In the genomic region with DNA sequence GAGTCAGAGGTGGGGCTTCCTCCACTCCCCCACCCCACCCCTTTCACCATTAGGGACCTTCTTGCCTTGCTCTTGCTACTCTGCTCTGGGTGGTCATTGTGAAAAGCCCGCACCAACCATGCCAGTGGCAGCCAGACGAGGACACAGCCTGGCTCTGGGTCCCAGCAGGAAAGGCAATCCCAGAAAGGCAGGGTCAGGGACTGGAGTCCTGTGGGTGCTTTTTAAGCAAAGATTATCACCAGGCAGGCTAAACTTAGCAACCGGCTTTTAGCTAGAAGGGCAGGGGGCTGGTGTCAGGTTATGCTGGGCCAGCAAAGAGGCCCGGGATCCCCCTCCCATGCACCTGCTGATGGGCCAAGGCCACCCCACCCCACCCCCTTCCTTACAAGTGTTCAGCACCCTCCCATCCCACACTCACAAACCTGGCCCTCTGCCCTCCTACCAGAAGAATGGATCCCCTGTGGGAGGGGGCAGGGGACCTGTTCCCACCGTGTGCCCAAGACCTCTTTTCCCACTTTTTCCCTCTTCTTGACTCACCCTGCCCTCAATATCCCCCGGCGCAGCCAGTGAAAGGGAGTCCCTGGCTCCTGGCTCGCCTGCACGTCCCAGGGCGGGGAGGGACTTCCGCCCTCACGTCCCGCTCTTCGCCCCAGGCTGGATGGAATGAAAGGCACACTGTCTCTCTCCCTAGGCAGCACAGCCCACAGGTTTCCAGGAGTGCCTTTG, we compare ENCODE assay signal across 8 cellular contexts. TPM values are rescaled to one million over a fixed set of nuclear protein-coding genes. Genes with fewer than 3 reads are reported as not detected.
DNase-seq lines count a peak whose midpoint lies in the region; ATAC-seq, FAIRE-seq and TF ChIP-seq lines count a peak whose summit lies in the region.

No MANE protein-coding gene starts in this region.

- peak overlapping the region; percentile 94 for H3K4me3 Mint-ChIP-seq in activated naive CD4-positive, alpha-beta T cell treated with anti-CD3 and anti-CD28 coated beads for 36 hours
- peak overlapping the region; percentile 93 for H3K4me3 Mint-ChIP-seq in nephron progenitor cell

- peak overlapping the region; percentile 99 for H3K27ac Mint-ChIP-seq in activated naive CD4-positive, alpha-beta T cell treated with anti-CD3 and anti-CD28 coated beads for 36 hours
- peak overlapping the region; percentile 96 for H3K27ac Mint-ChIP-seq in nephron progenitor cell

- CTCF ChIA-PET in activated naive CD4-positive, alpha-beta T cell treated with anti-CD3 and anti-CD28 coated beads for 36 hours (lab: Charles Lee), result interaction anchor here (1.2 to 2.0 kb wide), 4 partner anchors 37 to 110 kb away, joined by 3 to 7 read pairs (median 6); no protein-coding TSS in a partner anchor

- peaks cover 36% of the 10 kb centered on the region for H3K4me1 Mint-ChIP-seq in activated naive CD4-positive, alpha-beta T cell treated with anti-CD3 and anti-CD28 coated beads for 36 hours (ENCODE audit: low read depth)
- peaks cover 63% of the 10 kb centered on the region for H3K4me1 Mint-ChIP-seq in nephron progenitor cell

- H3K9me3 ChIP-seq in vagina, result no peaks in the 10 kb centered on the region

- DNase-seq in ACHN, result peak; percentile 85
- DNase-seq in NCI-H446 treated with DMSO at 0.1 percent for 48 hours (lab: John Stamatoyannopoulos, UW), result peak; percentile 39
- DNase-seq in activated naive CD4-positive, alpha-beta T cell treated with anti-CD3 and anti-CD28 coated beads for 36 hours, result peak; percentile 53
- DNase-seq in frontal cortex (ENCODE audit: low spot score in 2 of 2), result peak; percentile 60 to 67
- DNase-seq in nephron progenitor cell, result peak; percentile 36
- no peak for DNase-seq in vagina (ENCODE audit: extremely low spot score in 2 of 2)

- intact Hi-C loops in activated naive CD4-positive, alpha-beta T cell treated with anti-CD3 and anti-CD28 coated beads for 36 hours (cut with micrococcal nuclease), result loop anchor here (1.0 to 5.0 kb wide), 5 partner anchors 35 to 419 kb away; partner anchors contain the start of genes CHD4, NOP2, PTPN6 and TAPBPL
- intact Hi-C loops in vagina (cut with DNase I), result loop anchor here (5.0 kb wide), 2 partner anchors 41 to 196 kb away; partner anchors contain the start of genes MRPL51 and NCAPD2

- H3K27me3 Mint-ChIP-seq in activated naive CD4-positive, alpha-beta T cell treated with anti-CD3 and anti-CD28 coated beads for 36 hours (ENCODE audit: low read depth), result no peaks in the 10 kb centered on the region
- H3K27me3 Mint-ChIP-seq in nephron progenitor cell (ENCODE audit: low read depth, poor library complexity), result peaks cover 3% of the 10 kb centered on the region

- TF ChIP-seq POLR2A in vagina (IDR thresholded peaks at IDR 0.05), result no peak

- peak; percentile 11 for ATAC-seq in HG03045 (IDR thresholded peaks at IDR 0.05; ENCODE audit: unreplicated experiment)

- H3K27me3 ChIP-seq in vagina, result no peaks in the 10 kb centered on the region

- FAIRE-seq in frontal cortex (lab: Jason Lieb, UNC), result no peak

- H3K36me3 ChIP-seq in vagina, result peaks cover 2 to 56% of the 10 kb centered on the region in 2 donors

- in situ Hi-C loops in ACHN (cut with HindIII; ENCODE audit: low pct_ligation_motif_present, low pct_unique_long_range_greater_than_20kb, low sequenced_read_pairs), result no loop called here

- H3K4me3 ChIP-seq in GM12875 (ENCODE audit: low read depth, low read length) (peak overlapping the region; percentile 93), vagina (peak overlapping the region; percentile 65 to 96)

- TF ChIP-seq CTCF in GM12875 (IDR thresholded peaks at IDR 0.05; ENCODE audit: borderline replicate concordance, insufficient read depth, low read depth, low read length) (no peak), nephron progenitor cell (IDR thresholded peaks at IDR 0.05) (no peak), vagina (IDR thresholded peaks at IDR 0.05) (no peak)

- H3K9me3 Mint-ChIP-seq in activated naive CD4-positive, alpha-beta T cell treated with anti-CD3 and anti-CD28 coated beads for 36 hours, result no peaks in the 10 kb centered on the region
- no peaks in the 10 kb centered on the region for H3K9me3 Mint-ChIP-seq in nephron progenitor cell

- H3K27ac ChIP-seq in vagina, result peak overlapping the region; percentile 87

- peaks cover 78% of the 10 kb centered on the region for H3K36me3 Mint-ChIP-seq in activated naive CD4-positive, alpha-beta T cell treated with anti-CD3 and anti-CD28 coated beads for 36 hours (ENCODE audit: low read depth)
- H3K36me3 Mint-ChIP-seq in nephron progenitor cell (ENCODE audit: low read depth), result peaks cover 54% of the 10 kb centered on the region

- peaks cover 49% of the 10 kb centered on the region for H3K4me1 ChIP-seq in vagina

RNA-seq across cellular contexts. Expression of gene GAPDH, which starts 1.2 kb away (rescaled TPM):
- total RNA-seq in activated naive CD4-positive, alpha-beta T cell treated with anti-CD3 and anti-CD28 coated beads for 36 hours, result 1,000 to 10,000 TPM; 6,537 to 6,787 TPM
- total RNA-seq in frontal cortex, result 1,793 TPM
- total RNA-seq in vagina, result 2,297 TPM

RNA-seq across cellular contexts. Expression of gene IFFO1, which starts 22.8 kb away (rescaled TPM):
- total RNA-seq in activated naive CD4-positive, alpha-beta T cell treated with anti-CD3 and anti-CD28 coated beads for 36 hours, result 1 to 10 TPM; 8.0 to 9.0 TPM
- 4.9 TPM for total RNA-seq in frontal cortex
- total RNA-seq in vagina, result 21.1 TPM

RNA-seq across cellular contexts. Expression of gene NOP2, which starts 35.0 kb away (rescaled TPM):
- 10 to 100 TPM; 61.3 to 62.9 TPM for total RNA-seq in activated naive CD4-positive, alpha-beta T cell treated with anti-CD3 and anti-CD28 coated beads for 36 hours
- 9.4 TPM for total RNA-seq in frontal cortex
- total RNA-seq in vagina, result 43.0 TPM

RNA-seq across cellular contexts. Expression of gene NCAPD2, which starts 39.2 kb away (rescaled TPM):
- 100 to 1,000 TPM; 252 to 261 TPM for total RNA-seq in activated naive CD4-positive, alpha-beta T cell treated with anti-CD3 and anti-CD28 coated beads for 36 hours
- total RNA-seq in frontal cortex (9.4 TPM), vagina (25.5 TPM)

RNA-seq across cellular contexts. Expression of gene MRPL51, which starts 40.0 kb away (rescaled TPM):
- total RNA-seq in activated naive CD4-positive, alpha-beta T cell treated with anti-CD3 and anti-CD28 coated beads for 36 hours, result 100 to 1,000 TPM; 273 to 278 TPM
- total RNA-seq in frontal cortex (27.3 TPM), vagina (23.1 TPM)

Comparison
In these comparisons a context has a peak if more than half of its experiments do, and no peak if none do; other contexts are left out.
1. DNase-seq: peak in ACHN (single experiment), NCI-H446 treated with DMSO at 0.1 percent for 48 hours (single experiment), activated naive CD4-positive, alpha-beta T cell treated with anti-CD3 and anti-CD28 coated beads for 36 hours (single experiment), frontal cortex (2 of 2) and nephron progenitor cell (single experiment); none in vagina (0 of 2).